ENCODE assay signal across 9 cellular contexts in genomic region chr3:56987238-56987932, GRCh38.
A peak's percentile ranks its signal among the peaks of the same experiment; 100 is the strongest.
DNase-seq lines count a peak whose midpoint lies in the region; ATAC-seq and TF ChIP-seq lines count a peak whose summit lies in the region.
"Had no signal": no experiment of that assay in that cellular context is flagged by ENCODE, and none has a peak within 500 bp of the region (broad histone marks: within the 10 kb centered on the region; RNA-seq: fewer than 3 reads in every experiment).

No MANE protein-coding gene starts in this region.

- TF ChIP-seq CTCF in dorsolateral prefrontal cortex (IDR thresholded peaks at IDR 0.05 in 54 of 56, conservative IDR thresholded peaks at IDR 0.05 in 2 of 56; ENCODE audit: low read depth in 1 of 56, partially characterized antibody in 56 of 56), result peak in 16 of 56 donors; percentile 16 to 47 (median 24)
- peak; percentile 50 for TF ChIP-seq CTCF in retinal pigment epithelial cell (conservative IDR thresholded peaks at IDR 0.05; ENCODE audit: low read depth, low read length)

- no peaks in the 10 kb centered on the region for H3K27me3 ChIP-seq in dorsolateral prefrontal cortex

- peaks cover 17% of the 10 kb centered on the region for H3K4me1 Mint-ChIP-seq in activated T-cell treated with anti-CD3 and anti-CD28 coated beads, Interleukin-2, amount 50 U/mL, for 4 hours (ENCODE audit: low read depth)

- no peak overlapping the region for H3K4me3 Mint-ChIP-seq in activated T-cell treated with anti-CD3 and anti-CD28 coated beads, Interleukin-2, amount 50 U/mL, for 4 hours

- no peak for ATAC-seq in activated T-cell treated with anti-CD3 and anti-CD28 coated beads, Interleukin-2, amount 50 U/mL, for 4 hours
- ATAC-seq in HG03469 (IDR thresholded peaks at IDR 0.05; ENCODE audit: unreplicated experiment), result no peak

- intact Hi-C loops in dorsolateral prefrontal cortex (cut with DNase I), result loop anchor here (2.0 to 5.0 kb wide), 4 partner anchors 130 to 430 kb away; partner anchors contain the start of genes ARHGEF3 (in 1 of the 2) and CCDC66 (in 1 of the 2)

- DNase-seq in activated T-cell treated with anti-CD3 and anti-CD28 coated beads, Interleukin-2, amount 50 U/mL, for 1 hour, result peak; percentile 23
- DNase-seq in activated T-cell treated with anti-CD3 and anti-CD28 coated beads, Interleukin-2, amount 50 U/mL, for 4 hours, result no peak
- DNase-seq in NCI-H69 (lab: John Stamatoyannopoulos, UW), result peak; percentile 18
- peak in 6 of 10 donors; percentile 51 to 73 (median 62) for DNase-seq in dorsolateral prefrontal cortex
- no peak for DNase-seq in retinal pigment epithelial cell (ENCODE audit: low read depth)
- DNase-seq in A172 (ENCODE audit: low spot score), result no peak
- no peak for DNase-seq in medulla oblongata (ENCODE audit: extremely low spot score)
- DNase-seq: naive B cell had no signal

- H3K27ac ChIP-seq in dorsolateral prefrontal cortex, result peak overlapping the region in 35 of 59 donors; percentile 4 to 76 (median 38)

- no peaks in the 10 kb centered on the region for H3K36me3 Mint-ChIP-seq in activated T-cell treated with anti-CD3 and anti-CD28 coated beads, Interleukin-2, amount 50 U/mL, for 4 hours (ENCODE audit: insufficient read depth)
- H3K36me3 Mint-ChIP-seq: naive B cell had no signal

- H3K9me3 Mint-ChIP-seq in activated T-cell treated with anti-CD3 and anti-CD28 coated beads, Interleukin-2, amount 50 U/mL, for 4 hours, result no peaks in the 10 kb centered on the region
- H3K9me3 Mint-ChIP-seq: naive B cell had no signal

- H3K27me3 Mint-ChIP-seq in activated T-cell treated with anti-CD3 and anti-CD28 coated beads, Interleukin-2, amount 50 U/mL, for 4 hours (ENCODE audit: low read depth), result peaks cover 13% of the 10 kb centered on the region

- H3K4me3 ChIP-seq in dorsolateral prefrontal cortex (no peak overlapping the region), retinal pigment epithelial cell (ENCODE audit: low read length) (no peak overlapping the region)

Comparison
In these comparisons a context has a peak if more than half of its experiments do, and no peak if none do; other contexts are left out.
1. DNase-seq: peak in activated T-cell treated with anti-CD3 and anti-CD28 coated beads, Interleukin-2, amount 50 U/mL, for 1 hour (single experiment), NCI-H69 (single experiment) and dorsolateral prefrontal cortex (6 of 10); none in activated T-cell treated with anti-CD3 and anti-CD28 coated beads, Interleukin-2, amount 50 U/mL, for 4 hours (single experiment), retinal pigment epithelial cell (single experiment), A172 (single experiment) and medulla oblongata (single experiment).